ENCODE assay signal across 21 cellular contexts in the genomic region with DNA sequence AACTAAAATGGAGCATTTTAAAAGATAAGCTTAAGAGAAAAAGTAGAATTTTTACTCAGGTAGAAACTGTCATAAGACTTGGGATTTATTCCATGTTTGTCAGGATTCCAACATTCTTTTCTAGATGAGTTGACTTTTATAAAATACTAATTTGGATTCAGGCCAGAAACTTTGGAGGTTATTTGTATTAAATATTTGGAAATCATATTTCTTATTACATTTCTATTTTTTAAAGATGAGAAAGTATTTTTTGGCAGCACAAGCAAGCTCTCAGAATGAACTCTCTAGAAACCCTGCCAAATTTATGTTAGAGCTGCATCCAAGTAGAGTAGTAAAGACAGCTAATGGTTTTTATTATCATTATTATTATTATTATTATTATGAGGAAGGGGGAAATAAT.
"Had no signal": no experiment of that assay in that cellular context is flagged by ENCODE, and none has a peak within 500 bp of the region (broad histone marks: within the 10 kb centered on the region; RNA-seq: fewer than 3 reads in every experiment).

No MANE protein-coding gene starts in this region.

- DNase-seq: activated CD4-positive, alpha-beta T cell treated with anti-CD3 and anti-CD28 coated beads for 1 hour; activated CD4-positive, alpha-beta T cell treated with anti-CD3 and anti-CD28 coated beads, Interleukin-2, amount 50 U/mL, for 4 hours; activated CD8-positive, alpha-beta memory T cell treated with anti-CD3 and anti-CD28 coated beads, Interleukin-2, amount 10 ng/mL, durations not matched to agents 7 days and 5 days; activated naive CD4-positive, alpha-beta T cell treated with anti-CD3 and anti-CD28 coated beads, Interleukin-2, amount 10 ng/mL, durations not matched to agents 7 days and 5 days; activated T-cell treated with anti-CD3 and anti-CD28 coated beads, Interleukin-2, amount 50 U/mL, for 1 hour; central memory CD4-positive, alpha-beta T cell; endodermal cell; kidney; left lung; occipital lobe; psoas muscle; sigmoid colon; stimulated activated CD4-positive, alpha-beta T cell treated with anti-CD3 and anti-CD28 coated beads, Interleukin-1b, Interleukin-23, amount 100 ng/mL, for 48 hours; stimulated activated naive CD8-positive, alpha-beta T cell treated with anti-CD3 and anti-CD28 coated beads, Interleukin-15, amount 100 ng/mL, for 72 hours had no signal

- H3K4me3 ChIP-seq: hepatocyte, left lung, psoas muscle, sigmoid colon, thoracic aorta had no signal

- H2AFZ ChIP-seq: hepatocyte had no signal

- ATAC-seq: activated CD8-positive, alpha-beta memory T cell treated with anti-CD3 and anti-CD28 coated beads, Interleukin-2, amount 10 ng/mL, durations not matched to agents 7 days and 5 days; left lung; natural killer cell treated with Interleukin-12 subunit alpha and Interleukin-12 subunit beta and Interleukin-15 and Interleukin-18, amount 100 ng/mL, for 72 hours; psoas muscle; stimulated activated naive CD8-positive, alpha-beta T cell treated with anti-CD3 and anti-CD28 coated beads, Interleukin-15, amount 100 ng/mL, for 72 hours had no signal

- H3K36me3 ChIP-seq: left lung, sigmoid colon, thoracic aorta had no signal

- H3K36me3 Mint-ChIP-seq: activated CD8-positive, alpha-beta memory T cell treated with anti-CD3 and anti-CD28 coated beads, Interleukin-2, amount 10 ng/mL, durations not matched to agents 7 days and 5 days; activated naive CD4-positive, alpha-beta T cell treated with anti-CD3 and anti-CD28 coated beads, Interleukin-2, amount 10 ng/mL, durations not matched to agents 7 days and 5 days; memory B cell; natural killer cell treated with Interleukin-12 subunit alpha and Interleukin-12 subunit beta and Interleukin-15 and Interleukin-18, amount 100 ng/mL, for 72 hours had no signal

- H3K79me2 ChIP-seq: hepatocyte had no signal

- H3K9me3 Mint-ChIP-seq: activated naive CD4-positive, alpha-beta T cell treated with anti-CD3 and anti-CD28 coated beads, Interleukin-2, amount 10 ng/mL, durations not matched to agents 7 days and 5 days; activated T-helper 2 cell treated with anti-CD3 and anti-CD28 coated beads, Interferon-gamma antibody, Interleukin-2, Interleukin-4, amounts not matched to agents 10 μg/mL and 5 μg/mL and 100 μg/mL, durations not matched to agents 14 hours and 24 hours and 36 hours; memory B cell; stimulated activated naive CD8-positive, alpha-beta T cell treated with anti-CD3 and anti-CD28 coated beads, Interleukin-15, amount 100 ng/mL, for 72 hours had no signal

- H3K27ac ChIP-seq: hepatocyte, left lung, psoas muscle, sigmoid colon, thoracic aorta, VCaP had no signal

- H3K27ac Mint-ChIP-seq: activated CD8-positive, alpha-beta memory T cell treated with anti-CD3 and anti-CD28 coated beads, Interleukin-2, amount 10 ng/mL, durations not matched to agents 7 days and 5 days; activated naive CD4-positive, alpha-beta T cell treated with anti-CD3 and anti-CD28 coated beads, Interleukin-2, amount 10 ng/mL, durations not matched to agents 7 days and 5 days; activated T-helper 2 cell treated with anti-CD3 and anti-CD28 coated beads, Interferon-gamma antibody, Interleukin-2, Interleukin-4, amounts not matched to agents 10 μg/mL and 5 μg/mL and 100 μg/mL, durations not matched to agents 14 hours and 24 hours and 36 hours; dendritic cell treated with granulocyte-macrophage colony-stimulating factor and Interleukin-4, amounts not matched to agents 40 ng/mL and 50 ng/mL, for 4 days; endodermal cell; memory B cell; natural killer cell treated with Interleukin-12 subunit alpha and Interleukin-12 subunit beta and Interleukin-15 and Interleukin-18, amount 100 ng/mL, for 72 hours; stimulated activated naive CD8-positive, alpha-beta T cell treated with anti-CD3 and anti-CD28 coated beads, Interleukin-15, amount 100 ng/mL, for 72 hours had no signal

- H3K4me1 ChIP-seq: left lung, psoas muscle, sigmoid colon had no signal

- H3K4me3 Mint-ChIP-seq: activated CD8-positive, alpha-beta memory T cell treated with anti-CD3 and anti-CD28 coated beads, Interleukin-2, amount 10 ng/mL, durations not matched to agents 7 days and 5 days; activated naive CD4-positive, alpha-beta T cell treated with anti-CD3 and anti-CD28 coated beads, Interleukin-2, amount 10 ng/mL, durations not matched to agents 7 days and 5 days; dendritic cell treated with granulocyte-macrophage colony-stimulating factor and Interleukin-4, amounts not matched to agents 40 ng/mL and 50 ng/mL, for 4 days; endodermal cell; memory B cell; natural killer cell treated with Interleukin-12 subunit alpha and Interleukin-12 subunit beta and Interleukin-15 and Interleukin-18, amount 100 ng/mL, for 72 hours; stimulated activated naive CD8-positive, alpha-beta T cell treated with anti-CD3 and anti-CD28 coated beads, Interleukin-15, amount 100 ng/mL, for 72 hours had no signal

- H3K27me3 ChIP-seq: hepatocyte, left lung, sigmoid colon had no signal

- H3K9me3 ChIP-seq: left lung, psoas muscle, sigmoid colon, thoracic aorta had no signal

- H3K4me2 ChIP-seq: hepatocyte had no signal

- H3K27me3 Mint-ChIP-seq: activated CD8-positive, alpha-beta memory T cell treated with anti-CD3 and anti-CD28 coated beads, Interleukin-2, amount 10 ng/mL, durations not matched to agents 7 days and 5 days; activated naive CD4-positive, alpha-beta T cell treated with anti-CD3 and anti-CD28 coated beads, Interleukin-2, amount 10 ng/mL, durations not matched to agents 7 days and 5 days; dendritic cell treated with granulocyte-macrophage colony-stimulating factor and Interleukin-4, amounts not matched to agents 40 ng/mL and 50 ng/mL, for 4 days; memory B cell; natural killer cell treated with Interleukin-12 subunit alpha and Interleukin-12 subunit beta and Interleukin-15 and Interleukin-18, amount 100 ng/mL, for 72 hours; stimulated activated naive CD8-positive, alpha-beta T cell treated with anti-CD3 and anti-CD28 coated beads, Interleukin-15, amount 100 ng/mL, for 72 hours had no signal

- H3K4me1 Mint-ChIP-seq: activated CD8-positive, alpha-beta memory T cell treated with anti-CD3 and anti-CD28 coated beads, Interleukin-2, amount 10 ng/mL, durations not matched to agents 7 days and 5 days; activated naive CD4-positive, alpha-beta T cell treated with anti-CD3 and anti-CD28 coated beads, Interleukin-2, amount 10 ng/mL, durations not matched to agents 7 days and 5 days; endodermal cell; memory B cell; stimulated activated naive CD8-positive, alpha-beta T cell treated with anti-CD3 and anti-CD28 coated beads, Interleukin-15, amount 100 ng/mL, for 72 hours had no signal
